ENCODE assay signal across 28 cellular contexts in genomic region chrX:27619459-27619858, GRCh38. TPM values are rescaled to one million over a fixed set of nuclear protein-coding genes. Genes with fewer than 3 reads are reported as not detected.
"Had no signal": no experiment of that assay in that cellular context is flagged by ENCODE, and none has a peak within 500 bp of the region (broad histone marks: within the 10 kb centered on the region; RNA-seq: fewer than 3 reads in every experiment).

No MANE protein-coding gene starts in this region.

- H3K27me3 Mint-ChIP-seq: activated CD8-positive, alpha-beta memory T cell treated with anti-CD3 and anti-CD28 coated beads, Interleukin-2, amount 10 ng/mL, durations not matched to agents 7 days and 5 days; activated naive CD4-positive, alpha-beta T cell treated with anti-CD3 and anti-CD28 coated beads, Interleukin-2, amount 50 U/mL, for 24 hours had no signal

- H3K36me3 ChIP-seq: SJSA1 had no signal

- H3K36me3 Mint-ChIP-seq: activated CD8-positive, alpha-beta memory T cell treated with anti-CD3 and anti-CD28 coated beads, Interleukin-2, amount 10 ng/mL, durations not matched to agents 7 days and 5 days; activated naive CD4-positive, alpha-beta T cell treated with anti-CD3 and anti-CD28 coated beads, Interleukin-2, amount 50 U/mL, for 24 hours; WTC11 had no signal

- H3K4me1 ChIP-seq: body of pancreas, SJSA1 had no signal

- H3K4me3 ChIP-seq: body of pancreas, SJSA1 had no signal

- H3K4me1 Mint-ChIP-seq: activated CD8-positive, alpha-beta memory T cell treated with anti-CD3 and anti-CD28 coated beads, Interleukin-2, amount 10 ng/mL, durations not matched to agents 7 days and 5 days; activated naive CD4-positive, alpha-beta T cell treated with anti-CD3 and anti-CD28 coated beads, Interleukin-2, amount 50 U/mL, for 24 hours; WTC11 had no signal

- DNase-seq: activated CD4-positive, alpha-beta T cell treated with anti-CD3 and anti-CD28 coated beads for 48 hours; activated CD4-positive, alpha-beta T cell treated with anti-CD3 and anti-CD28 coated beads, Interleukin-2, amount 50 U/mL, for 4 hours; activated CD4-positive, CD25-positive, alpha-beta regulatory T cell treated with anti-CD3 and anti-CD28 coated beads, Interleukin-2, amount 50 U/mL, for 72 hours; activated CD8-positive, alpha-beta memory T cell treated with anti-CD3 and anti-CD28 coated beads, Interleukin-2, amount 10 ng/mL, durations not matched to agents 7 days and 5 days; activated CD8-positive, alpha-beta T cell treated with anti-CD3 and anti-CD28 coated beads, Interleukin-2, amount 10 ng/mL, durations not matched to agents 7 days and 5 days; activated effector memory CD4-positive, alpha-beta T cell treated with Interleukin-2 at 50 U/mL for 16 hours; activated naive CD4-positive, alpha-beta T cell; activated T-cell treated with anti-CD3 and anti-CD28 coated beads, Interleukin-2, amount 50 U/mL, for 24 hours; aorta; body of pancreas; NCI-H1092; NCI-H1694; NCI-H2029; NCI-H2107; NCI-H226; NK-92 treated with Interleukin-12 subunit alpha and Interleukin-12 subunit beta, amount 100 ng/mL, for 24 hours; SHP77 had no signal

- H3K9me3 ChIP-seq: body of pancreas, SJSA1 had no signal

- H3K27me3 ChIP-seq: body of pancreas, SJSA1 had no signal

- H3K9ac ChIP-seq: KMS-11 had no signal

- H3K9me3 Mint-ChIP-seq: activated naive CD4-positive, alpha-beta T cell treated with anti-CD3 and anti-CD28 coated beads, Interleukin-2, amount 50 U/mL, for 24 hours; activated T-cell treated with anti-CD3 and anti-CD28 coated beads, Interleukin-2, amount 50 U/mL, for 24 hours; activated T-helper 1 cell treated with anti-CD3 and anti-CD28 coated beads, Interleukin-12 subunit alpha, Interleukin-12 subunit beta, Interleukin-2, Interleukin-4 antibody, amounts not matched to agents 30 ng/mL and 10 ng/mL and 1 ng/mL, durations not matched to agents 14 hours and 24 hours and 36 hours; T-helper 1 cell treated with Interleukin-12 subunit alpha and Interleukin-12 subunit beta and Interleukin-4 antibody, amounts not matched to agents 30 μg/mL and 1 μg/mL, for 36 hours; WTC11 had no signal

- ATAC-seq: activated CD8-positive, alpha-beta memory T cell treated with anti-CD3 and anti-CD28 coated beads, Interleukin-2, amount 10 ng/mL, durations not matched to agents 7 days and 5 days; activated CD8-positive, alpha-beta T cell treated with anti-CD3 and anti-CD28 coated beads, Interleukin-2, amount 10 ng/mL, durations not matched to agents 7 days and 5 days; body of pancreas; WTC11 had no signal

- H3K27ac Mint-ChIP-seq: activated CD8-positive, alpha-beta memory T cell treated with anti-CD3 and anti-CD28 coated beads, Interleukin-2, amount 10 ng/mL, durations not matched to agents 7 days and 5 days; activated CD8-positive, alpha-beta T cell treated with anti-CD3 and anti-CD28 coated beads, Interleukin-2, amount 10 ng/mL, durations not matched to agents 7 days and 5 days; activated naive CD4-positive, alpha-beta T cell treated with anti-CD3 and anti-CD28 coated beads, Interleukin-2, amount 50 U/mL, for 24 hours; activated T-cell treated with anti-CD3 and anti-CD28 coated beads, Interleukin-2, amount 50 U/mL, for 24 hours; activated T-helper 1 cell treated with anti-CD3 and anti-CD28 coated beads, Interleukin-12 subunit alpha, Interleukin-12 subunit beta, Interleukin-2, Interleukin-4 antibody, amounts not matched to agents 30 ng/mL and 10 ng/mL and 1 ng/mL, durations not matched to agents 14 hours and 24 hours and 36 hours; T-helper 1 cell treated with Interleukin-12 subunit alpha and Interleukin-12 subunit beta and Interleukin-4 antibody, amounts not matched to agents 30 μg/mL and 1 μg/mL, for 36 hours; WTC11 had no signal

- H3K4me2 ChIP-seq: KMS-11 had no signal

- H3K4me3 Mint-ChIP-seq: activated CD8-positive, alpha-beta memory T cell treated with anti-CD3 and anti-CD28 coated beads, Interleukin-2, amount 10 ng/mL, durations not matched to agents 7 days and 5 days; activated CD8-positive, alpha-beta T cell treated with anti-CD3 and anti-CD28 coated beads, Interleukin-2, amount 10 ng/mL, durations not matched to agents 7 days and 5 days; activated naive CD4-positive, alpha-beta T cell treated with anti-CD3 and anti-CD28 coated beads, Interleukin-2, amount 50 U/mL, for 24 hours; activated T-cell treated with anti-CD3 and anti-CD28 coated beads, Interleukin-2, amount 50 U/mL, for 24 hours; activated T-helper 1 cell treated with anti-CD3 and anti-CD28 coated beads, Interleukin-12 subunit alpha, Interleukin-12 subunit beta, Interleukin-2, Interleukin-4 antibody, amounts not matched to agents 30 ng/mL and 10 ng/mL and 1 ng/mL, durations not matched to agents 14 hours and 24 hours and 36 hours; T-helper 1 cell treated with Interleukin-12 subunit alpha and Interleukin-12 subunit beta and Interleukin-4 antibody, amounts not matched to agents 30 μg/mL and 1 μg/mL, for 36 hours; WTC11 had no signal

- H3K27ac ChIP-seq: body of pancreas, KMS-11, SJSA1 had no signal

- FAIRE-seq: bronchial epithelial cell, RCC 7860 had no signal

RNA-seq across cellular contexts. Expression of gene DCAF8L2, which starts 29.3 kb away (rescaled TPM):
- total RNA-seq: activated CD8-positive, alpha-beta memory T cell treated with anti-CD3 and anti-CD28 coated beads, Interleukin-2, amount 10 ng/mL, durations not matched to agents 7 days and 5 days; activated CD8-positive, alpha-beta T cell treated with anti-CD3 and anti-CD28 coated beads, Interleukin-2, amount 10 ng/mL, durations not matched to agents 7 days and 5 days; activated T-helper 1 cell treated with anti-CD3 and anti-CD28 coated beads, Interleukin-12 subunit alpha, Interleukin-12 subunit beta, Interleukin-2, Interleukin-4 antibody, amounts not matched to agents 30 ng/mL and 10 ng/mL and 1 ng/mL, durations not matched to agents 14 hours and 24 hours and 36 hours; aorta; body of pancreas; bronchial epithelial cell; MCF 10A; NCI-H460; PC-3; SJSA1; WTC11 had no signal
- polyA plus RNA-seq: aorta had no signal
